ENCODE assay signal across 8 cellular contexts in the genomic region with DNA sequence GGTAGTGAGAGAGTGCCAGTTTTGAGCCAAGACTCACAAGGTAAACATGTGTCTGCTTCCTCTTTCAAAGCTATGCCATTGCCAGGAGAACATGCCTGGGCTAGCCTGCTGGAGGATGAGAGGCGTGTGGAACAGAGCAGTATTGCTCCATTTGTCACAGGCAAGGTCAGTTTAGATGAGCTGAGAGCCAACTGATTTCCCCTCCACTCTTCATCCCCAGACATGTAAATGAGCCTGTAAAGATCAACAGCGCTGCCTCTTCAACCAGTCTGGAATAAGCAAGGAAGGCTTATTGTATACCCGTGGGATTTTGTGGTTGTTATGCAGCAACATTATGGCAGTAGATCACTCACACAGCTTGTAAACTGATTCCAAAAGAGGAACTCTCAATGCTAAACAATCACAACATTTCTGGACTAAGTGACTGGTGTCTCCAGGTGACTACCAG. TPM values are rescaled to one million over a fixed set of nuclear protein-coding genes. Genes with fewer than 3 reads are reported as not detected.
DNase-seq lines count a peak whose midpoint lies in the region; TF ChIP-seq lines count a peak whose summit lies in the region.

No MANE protein-coding gene starts in this region.

- no peaks in the 10 kb centered on the region for H3K36me3 ChIP-seq in prostate gland

- no peaks in the 10 kb centered on the region for H3K9me3 ChIP-seq in prostate gland

- WGBS in prostate gland = 48% methylated on average over 3 of the region's 3 CpGs

- no peaks in the 10 kb centered on the region for H3K27me3 ChIP-seq in prostate gland (replicated peaks; ENCODE audit: insufficient read depth)

- H3K4me3 ChIP-seq in HFF-Myc (replicated peaks; ENCODE audit: low read depth, low read length) = no peak overlapping the region
- H3K4me3 ChIP-seq in prostate gland = no peak overlapping the region

- intact Hi-C loops in prostate gland (cut with DNase I) = no loop called here

- no peaks in the 10 kb centered on the region for H3K4me1 ChIP-seq in prostate gland (replicated peaks)

- peak; percentile 76 for DNase-seq in DMS53 (lab: John Stamatoyannopoulos, UW)
- peak; percentile 78 for DNase-seq in HFF-Myc (ENCODE audit: extremely low read depth, low read depth)
- DNase-seq in NCI-H345 treated with DMSO at 0.1 percent for 48 hours (lab: John Stamatoyannopoulos, UW; ENCODE audit: unreplicated experiment) = peak; percentile 47
- DNase-seq in fibroblast of peridontal ligament (ENCODE audit: extremely low read depth) = peak; percentile 85
- no peak for DNase-seq in activated effector memory CD4-positive, alpha-beta T cell treated with anti-CD3 and anti-CD28 coated beads, Interleukin-2, amount 50 U/mL, for 16 hours
- DNase-seq in stimulated activated naive CD4-positive, alpha-beta T cell (lab: John Stamatoyannopoulos, UW) = no peak
- DNase-seq in NCI-H2081 treated with DMSO at 0.1 percent for 48 hours (lab: John Stamatoyannopoulos, UW) = no peak
- DNase-seq in prostate gland (ENCODE audit: low spot score) = no peak

- TF ChIP-seq CTCF in HFF-Myc (IDR thresholded peaks at IDR 0.05; ENCODE audit: low read depth, low read length, missing control alignments) (no peak), prostate gland (IDR thresholded peaks at IDR 0.05) (no peak)

- TF ChIP-seq POLR2A in prostate gland (IDR thresholded peaks at IDR 0.05) = no peak

- H3K27ac ChIP-seq in prostate gland = no peak overlapping the region

RNA-seq across cellular contexts. Expression of a gene that starts 8.2 kb away (rescaled TPM):
- 1 to 10 TPM in 1 of 2 donors, under 1 TPM in 1; 0.18 to 1.3 TPM for total RNA-seq in prostate gland

Comparison
In these comparisons a context has a peak if more than half of its experiments do, and no peak if none do; other contexts are left out.
1. DNase-seq: peak in DMS53 (single experiment), HFF-Myc (single experiment), NCI-H345 treated with DMSO at 0.1 percent for 48 hours (single experiment) and fibroblast of peridontal ligament (single experiment); none in activated effector memory CD4-positive, alpha-beta T cell treated with anti-CD3 and anti-CD28 coated beads, Interleukin-2, amount 50 U/mL, for 16 hours (single experiment), stimulated activated naive CD4-positive, alpha-beta T cell (0 of 6), NCI-H2081 treated with DMSO at 0.1 percent for 48 hours (single experiment) and prostate gland (single experiment).